11 cellular contexts compared by ENCODE assay signal in the genomic region with DNA sequence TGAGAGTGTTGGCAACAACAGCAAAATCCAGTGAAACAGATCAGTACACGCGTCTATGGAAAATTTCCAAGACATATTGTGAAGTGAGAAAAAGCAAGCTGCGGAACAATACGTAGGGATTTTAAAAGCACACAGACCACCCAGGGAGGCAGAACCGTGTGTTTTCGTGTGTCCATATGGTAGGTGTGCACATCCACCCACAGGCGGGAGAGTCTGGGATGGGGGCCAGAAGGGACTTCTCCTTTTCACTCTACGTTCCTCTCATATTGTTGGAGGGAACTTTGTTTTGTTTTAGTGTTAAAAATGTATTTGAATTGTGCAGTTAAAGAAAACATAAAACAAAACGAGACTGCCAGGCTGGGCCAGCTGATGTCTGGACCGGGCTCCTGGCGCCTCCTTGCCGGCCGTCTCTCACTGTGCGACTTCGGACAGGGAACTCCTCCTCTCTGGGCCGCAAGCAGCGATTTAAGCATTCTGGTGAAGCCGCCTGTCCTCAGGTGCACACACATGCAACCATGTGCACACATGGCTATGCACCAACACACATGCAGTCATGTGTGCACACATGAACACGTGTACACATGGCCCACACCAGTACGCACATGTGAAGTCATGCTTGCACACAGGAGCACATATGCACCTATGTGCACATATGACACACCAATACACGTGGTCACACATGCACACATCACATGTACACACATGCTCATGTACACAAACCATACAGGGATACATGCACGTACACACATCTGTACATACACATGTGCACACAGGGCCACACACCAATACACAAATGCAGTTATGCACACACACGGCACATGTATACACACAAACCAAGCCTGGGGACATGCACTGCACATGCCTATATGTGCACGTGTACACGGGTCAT.
DNase-seq lines count a peak whose midpoint lies in the region; ATAC-seq lines count a peak whose summit lies in the region.
"Had no signal": no experiment of that assay in that cellular context is flagged by ENCODE, and none has a peak within 500 bp of the region (broad histone marks: within the 10 kb centered on the region; RNA-seq: fewer than 3 reads in every experiment).

No MANE protein-coding gene starts in this region.

- DNase-seq in GM03348 (ENCODE audit: low spot score) (peak; percentile 43), NCI-H345 treated with DMSO at 0.1 percent for 48 hours (lab: John Stamatoyannopoulos, UW; ENCODE audit: unreplicated experiment) (peak; percentile 18), fibroblast of gingiva (ENCODE audit: low read depth) (peak; percentile 10), sciatic nerve (ENCODE audit: low spot score) (no peak), HAP-1 (ENCODE audit: low spot score in 2 of 2) (no peak), HuH-7 (ENCODE audit: low spot score) (no peak)
- DNase-seq in stimulated activated CD4-positive, alpha-beta T cell treated with anti-CD3 and anti-CD28 coated beads, Interleukin-1b, Interleukin-23, amount 100 ng/mL, for 48 hours: no peak
- DNase-seq: effector memory CD8-positive, alpha-beta T cell; NCI-H1930 had no signal

- no peaks in the 10 kb centered on the region for H3K9me3 ChIP-seq in HAP-1

- ATAC-seq in sciatic nerve (peak; percentile 39), HG03432 (IDR thresholded peaks at IDR 0.05; ENCODE audit: unreplicated experiment) (no peak)
- ATAC-seq: effector memory CD8-positive, alpha-beta T cell had no signal

- no peaks in the 10 kb centered on the region for H3K27me3 ChIP-seq in HAP-1 (ENCODE audit: low read depth)

- no peaks in the 10 kb centered on the region for H3K4me1 ChIP-seq in HAP-1

- in situ Hi-C loops in HAP-1 (cut with MboI; ENCODE audit: low sequenced_read_pairs): no loop called here

- H3K36me3 ChIP-seq in HAP-1 (replicated peaks): no peaks in the 10 kb centered on the region

- H3K4me3 ChIP-seq in HAP-1: no peak overlapping the region
- H3K4me3 ChIP-seq: skin epidermis had no signal

- intact Hi-C loops in sciatic nerve (cut with DNase I): no loop called here

Comparison
In these comparisons a context has a peak if more than half of its experiments do, and no peak if none do; other contexts are left out.
1. DNase-seq: peak in GM03348 (single experiment), NCI-H345 treated with DMSO at 0.1 percent for 48 hours (single experiment) and fibroblast of gingiva (single experiment); none in sciatic nerve (single experiment), HAP-1 (0 of 2), HuH-7 (single experiment) and stimulated activated CD4-positive, alpha-beta T cell treated with anti-CD3 and anti-CD28 coated beads, Interleukin-1b, Interleukin-23, amount 100 ng/mL, for 48 hours (single experiment).